In genomic region chr5:433836-434235, GRCh38 we compare ENCODE assay signal across 17 cellular contexts.
"Had no signal": no experiment of that assay in that cellular context is flagged by ENCODE, and none has a peak within 500 bp of the region (broad histone marks: within the 10 kb centered on the region; RNA-seq: fewer than 3 reads in every experiment).

No MANE protein-coding gene starts in this region.

- H3K36me3 ChIP-seq: cardiac muscle cell, gastrocnemius medialis, vagina had no signal

- H3K4me1 Mint-ChIP-seq: activated CD8-positive, alpha-beta memory T cell treated with anti-CD3 and anti-CD28 coated beads, Interleukin-2, amount 10 ng/mL, durations not matched to agents 7 days and 5 days; natural killer cell had no signal

- DNase-seq: activated CD4-positive, alpha-beta T cell treated with anti-CD3 and anti-CD28 coated beads for 1 hour; activated CD4-positive, alpha-beta T cell treated with anti-CD3 and anti-CD28 coated beads, Interleukin-2, amount 50 U/mL, for 48 hours; activated CD8-positive, alpha-beta memory T cell treated with anti-CD3 and anti-CD28 coated beads, Interleukin-2, amount 10 ng/mL, durations not matched to agents 7 days and 5 days; activated T-cell treated with anti-CD3 and anti-CD28 coated beads, Interleukin-2, amount 50 U/mL, for 48 hours; effector CD8-positive, alpha-beta T cell; gastrocnemius medialis; kidney glomerular epithelial cell; natural killer cell; nucleus accumbens; stimulated activated CD4-positive, alpha-beta T cell treated with anti-CD3 and anti-CD28 coated beads, Interleukin-4, amount 100 ng/mL, for 1 hour; stimulated activated CD8-positive, alpha-beta memory T cell treated with anti-CD3 and anti-CD28 coated beads, Interleukin-4, amount 100 ng/mL, for 48 hours; stimulated activated naive CD8-positive, alpha-beta T cell treated with anti-CD3 and anti-CD28 coated beads, Interleukin-15, amount 100 ng/mL, for 72 hours had no signal

- H3K36me3 Mint-ChIP-seq: natural killer cell had no signal

- H3K27me3 Mint-ChIP-seq: activated CD8-positive, alpha-beta memory T cell treated with anti-CD3 and anti-CD28 coated beads, Interleukin-2, amount 10 ng/mL, durations not matched to agents 7 days and 5 days; stimulated activated naive CD8-positive, alpha-beta T cell treated with anti-CD3 and anti-CD28 coated beads, Interleukin-15, amount 100 ng/mL, for 72 hours had no signal

- H3K9me3 ChIP-seq: gastrocnemius medialis, mucosa of descending colon, vagina had no signal

- H3K4me1 ChIP-seq: gastrocnemius medialis had no signal

- H3K27me3 ChIP-seq: cardiac muscle cell, vagina had no signal

- H3K27ac Mint-ChIP-seq: activated CD8-positive, alpha-beta memory T cell treated with anti-CD3 and anti-CD28 coated beads, Interleukin-2, amount 10 ng/mL, durations not matched to agents 7 days and 5 days; natural killer cell had no signal

- H3K4me3 ChIP-seq: cardiac muscle cell, coronary artery, gastrocnemius medialis, lung, mucosa of descending colon, vagina had no signal

- H3K4me3 Mint-ChIP-seq: activated CD8-positive, alpha-beta memory T cell treated with anti-CD3 and anti-CD28 coated beads, Interleukin-2, amount 10 ng/mL, durations not matched to agents 7 days and 5 days; natural killer cell; stimulated activated naive CD8-positive, alpha-beta T cell treated with anti-CD3 and anti-CD28 coated beads, Interleukin-15, amount 100 ng/mL, for 72 hours had no signal

- H3K9me3 Mint-ChIP-seq: natural killer cell; stimulated activated naive CD8-positive, alpha-beta T cell treated with anti-CD3 and anti-CD28 coated beads, Interleukin-15, amount 100 ng/mL, for 72 hours had no signal

- H3K27ac ChIP-seq: cardiac muscle cell, coronary artery, gastrocnemius medialis, vagina had no signal
